In the genomic region with DNA sequence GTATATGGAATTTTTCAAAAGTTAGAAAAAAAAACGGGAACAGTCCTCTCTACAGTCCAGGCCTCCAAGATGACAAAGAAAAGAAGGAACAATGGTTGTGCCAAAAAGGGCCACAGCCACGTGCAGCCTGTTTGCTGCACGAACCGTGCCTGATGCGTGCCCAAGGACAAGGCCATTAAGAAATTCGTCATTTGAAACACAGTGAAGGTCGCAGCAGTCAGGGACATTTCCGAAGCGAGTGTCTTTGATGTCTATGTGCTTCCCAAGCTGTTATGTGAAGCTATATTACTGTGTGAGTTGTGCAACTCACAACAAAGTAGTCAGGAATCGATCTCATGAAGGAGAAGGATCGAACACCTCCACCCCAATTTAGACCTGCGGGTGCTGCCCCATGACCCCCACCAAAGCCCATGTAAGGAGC, we compare ENCODE assay signal across 1 cellular context.
TF ChIP-seq lines count a peak whose summit lies in the region.

No MANE protein-coding gene starts in this region.

TF ChIP-seq in HepG2, 621 proteins besides CTCF, POLR2A, EP300 and RAD21 (continued from another document and continues in another):
- TF ChIP-seq, protein P1, sequence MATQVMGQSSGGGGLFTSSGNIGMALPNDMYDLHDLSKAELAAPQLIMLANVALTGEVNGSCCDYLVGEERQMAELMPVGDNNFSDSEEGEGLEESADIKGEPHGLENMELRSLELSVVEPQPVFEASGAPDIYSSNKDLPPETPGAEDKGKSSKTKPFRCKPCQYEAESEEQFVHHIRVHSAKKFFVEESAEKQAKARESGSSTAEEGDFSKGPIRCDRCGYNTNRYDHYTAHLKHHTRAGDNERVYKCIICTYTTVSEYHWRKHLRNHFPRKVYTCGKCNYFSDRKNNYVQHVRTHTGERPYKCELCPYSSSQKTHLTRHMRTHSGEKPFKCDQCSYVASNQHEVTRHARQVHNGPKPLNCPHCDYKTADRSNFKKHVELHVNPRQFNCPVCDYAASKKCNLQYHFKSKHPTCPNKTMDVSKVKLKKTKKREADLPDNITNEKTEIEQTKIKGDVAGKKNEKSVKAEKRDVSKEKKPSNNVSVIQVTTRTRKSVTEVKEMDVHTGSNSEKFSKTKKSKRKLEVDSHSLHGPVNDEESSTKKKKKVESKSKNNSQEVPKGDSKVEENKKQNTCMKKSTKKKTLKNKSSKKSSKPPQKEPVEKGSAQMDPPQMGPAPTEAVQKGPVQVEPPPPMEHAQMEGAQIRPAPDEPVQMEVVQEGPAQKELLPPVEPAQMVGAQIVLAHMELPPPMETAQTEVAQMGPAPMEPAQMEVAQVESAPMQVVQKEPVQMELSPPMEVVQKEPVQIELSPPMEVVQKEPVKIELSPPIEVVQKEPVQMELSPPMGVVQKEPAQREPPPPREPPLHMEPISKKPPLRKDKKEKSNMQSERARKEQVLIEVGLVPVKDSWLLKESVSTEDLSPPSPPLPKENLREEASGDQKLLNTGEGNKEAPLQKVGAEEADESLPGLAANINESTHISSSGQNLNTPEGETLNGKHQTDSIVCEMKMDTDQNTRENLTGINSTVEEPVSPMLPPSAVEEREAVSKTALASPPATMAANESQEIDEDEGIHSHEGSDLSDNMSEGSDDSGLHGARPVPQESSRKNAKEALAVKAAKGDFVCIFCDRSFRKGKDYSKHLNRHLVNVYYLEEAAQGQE (IDR thresholded peaks at IDR 0.05; ENCODE audit: borderline replicate concordance in 1 of 2, low read depth in 1 of 2, low read length in 2 of 2), result no peak
- TF ChIP-seq ISL2 (CRISPR knock-in tag; IDR thresholded peaks at IDR 0.05) (peak; percentile 63), MAFK (conservative IDR thresholded peaks at IDR 0.05 in 1 of 2, IDR thresholded peaks at IDR 0.05 in 1 of 2; ENCODE audit: low read length in 2 of 2) (no peak), SOX6 (IDR thresholded peaks at IDR 0.05) (peak; percentile 98; the same call in 1 of the 2 replicates), SOX6 (CRISPR knock-in tag; IDR thresholded peaks at IDR 0.05) (peak; percentile 100), ZNF879 (CRISPR knock-in tag; IDR thresholded peaks at IDR 0.05) (no peak), DNMT1 (CRISPR knock-in tag; IDR thresholded peaks at IDR 0.05) (no peak), KMT2A (CRISPR knock-in tag; IDR thresholded peaks at IDR 0.05) (no peak), TBX3 (IDR thresholded peaks at IDR 0.05; ENCODE audit: borderline replicate concordance) (peak; percentile 50; the same call in 1 of the 2 replicates), HOXA3 (CRISPR knock-in tag; IDR thresholded peaks at IDR 0.05) (peak; percentile 47; the same call in 1 of the 2 replicates), FOXA1 (IDR thresholded peaks at IDR 0.05) (no peak), FOXA1 (CRISPR knock-in tag; IDR thresholded peaks at IDR 0.05) (0 out of 2 replicates have a peak, but pooled peaks have one; percentile 32), ZSCAN21 (CRISPR knock-in tag; IDR thresholded peaks at IDR 0.05; ENCODE audit: borderline replicate concordance) (no peak), CHD2 (IDR thresholded peaks at IDR 0.05; ENCODE audit: low read depth, low read length) (no peak), ZNF567 (CRISPR knock-in tag; IDR thresholded peaks at IDR 0.05; ENCODE audit: borderline replicate concordance) (no peak), STAT5B (CRISPR knock-in tag; IDR thresholded peaks at IDR 0.05) (no peak), ZMAT3 (CRISPR knock-in tag; conservative IDR thresholded peaks at IDR 0.05) (no peak), GATAD2A (CRISPR knock-in tag; IDR thresholded peaks at IDR 0.05) (peak; percentile 80), BRD4 (CRISPR knock-in tag; IDR thresholded peaks at IDR 0.05) (no peak), JUND (CRISPR knock-in tag; IDR thresholded peaks at IDR 0.05) (0 out of 2 replicates have a peak, but pooled peaks have one; percentile 12), ZNF749 (CRISPR knock-in tag; IDR thresholded peaks at IDR 0.05; ENCODE audit: borderline replicate concordance) (no peak), SATB2 (CRISPR knock-in tag; IDR thresholded peaks at IDR 0.05) (no peak), NR2F1 (CRISPR knock-in tag; IDR thresholded peaks at IDR 0.05) (peak; percentile 56 to 80; a peak in 3 of 4 replicates), ONECUT2 (CRISPR knock-in tag; IDR thresholded peaks at IDR 0.05) (peak; percentile 95), ZNF558 (CRISPR knock-in tag; IDR thresholded peaks at IDR 0.05; ENCODE audit: borderline replicate concordance) (no peak), NRL (CRISPR knock-in tag; IDR thresholded peaks at IDR 0.05; ENCODE audit: borderline replicate concordance) (no peak), ZNF776 (CRISPR knock-in tag; IDR thresholded peaks at IDR 0.05) (no peak), NR2C2 (CRISPR knock-in tag; IDR thresholded peaks at IDR 0.05; ENCODE audit: borderline replicate concordance) (peak; percentile 27; the same call in 1 of the 2 replicates), NFE2 (CRISPR knock-in tag; IDR thresholded peaks at IDR 0.05) (no peak), ZNF10 (CRISPR knock-in tag; IDR thresholded peaks at IDR 0.05; ENCODE audit: borderline replicate concordance, low read depth) (no peak), NCOA2 (CRISPR knock-in tag; IDR thresholded peaks at IDR 0.05) (peak; percentile 85), ZNF547 (CRISPR knock-in tag; IDR thresholded peaks at IDR 0.05) (no peak), NR1H2 (CRISPR knock-in tag; IDR thresholded peaks at IDR 0.05; ENCODE audit: borderline replicate concordance, low read depth) (no peak), ZSCAN30 (CRISPR knock-in tag; IDR thresholded peaks at IDR 0.05) (no peak), ZNF775 (CRISPR knock-in tag; IDR thresholded peaks at IDR 0.05; ENCODE audit: borderline replicate concordance) (no peak)
- TF ChIP-seq, protein P2, sequence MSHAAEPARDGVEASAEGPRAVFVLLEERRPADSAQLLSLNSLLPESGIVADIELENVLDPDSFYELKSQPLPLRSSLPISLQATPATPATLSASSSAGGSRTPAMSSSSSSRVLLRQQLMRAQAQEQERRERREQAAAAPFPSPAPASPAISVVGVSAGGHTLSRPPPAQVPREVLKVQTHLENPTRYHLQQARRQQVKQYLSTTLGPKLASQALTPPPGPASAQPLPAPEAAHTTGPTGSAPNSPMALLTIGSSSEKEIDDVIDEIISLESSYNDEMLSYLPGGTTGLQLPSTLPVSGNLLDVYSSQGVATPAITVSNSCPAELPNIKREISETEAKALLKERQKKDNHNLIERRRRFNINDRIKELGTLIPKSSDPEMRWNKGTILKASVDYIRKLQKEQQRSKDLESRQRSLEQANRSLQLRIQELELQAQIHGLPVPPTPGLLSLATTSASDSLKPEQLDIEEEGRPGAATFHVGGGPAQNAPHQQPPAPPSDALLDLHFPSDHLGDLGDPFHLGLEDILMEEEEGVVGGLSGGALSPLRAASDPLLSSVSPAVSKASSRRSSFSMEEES (CRISPR knock-in tag; IDR thresholded peaks at IDR 0.05), result peak; percentile 76
- TF ChIP-seq, protein P3, sequence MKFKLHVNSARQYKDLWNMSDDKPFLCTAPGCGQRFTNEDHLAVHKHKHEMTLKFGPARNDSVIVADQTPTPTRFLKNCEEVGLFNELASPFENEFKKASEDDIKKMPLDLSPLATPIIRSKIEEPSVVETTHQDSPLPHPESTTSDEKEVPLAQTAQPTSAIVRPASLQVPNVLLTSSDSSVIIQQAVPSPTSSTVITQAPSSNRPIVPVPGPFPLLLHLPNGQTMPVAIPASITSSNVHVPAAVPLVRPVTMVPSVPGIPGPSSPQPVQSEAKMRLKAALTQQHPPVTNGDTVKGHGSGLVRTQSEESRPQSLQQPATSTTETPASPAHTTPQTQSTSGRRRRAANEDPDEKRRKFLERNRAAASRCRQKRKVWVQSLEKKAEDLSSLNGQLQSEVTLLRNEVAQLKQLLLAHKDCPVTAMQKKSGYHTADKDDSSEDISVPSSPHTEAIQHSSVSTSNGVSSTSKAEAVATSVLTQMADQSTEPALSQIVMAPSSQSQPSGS (CRISPR knock-in tag; IDR thresholded peaks at IDR 0.05), result 0 out of 2 replicates have a peak, but pooled peaks have one; percentile 60
- TF ChIP-seq, protein P4, sequence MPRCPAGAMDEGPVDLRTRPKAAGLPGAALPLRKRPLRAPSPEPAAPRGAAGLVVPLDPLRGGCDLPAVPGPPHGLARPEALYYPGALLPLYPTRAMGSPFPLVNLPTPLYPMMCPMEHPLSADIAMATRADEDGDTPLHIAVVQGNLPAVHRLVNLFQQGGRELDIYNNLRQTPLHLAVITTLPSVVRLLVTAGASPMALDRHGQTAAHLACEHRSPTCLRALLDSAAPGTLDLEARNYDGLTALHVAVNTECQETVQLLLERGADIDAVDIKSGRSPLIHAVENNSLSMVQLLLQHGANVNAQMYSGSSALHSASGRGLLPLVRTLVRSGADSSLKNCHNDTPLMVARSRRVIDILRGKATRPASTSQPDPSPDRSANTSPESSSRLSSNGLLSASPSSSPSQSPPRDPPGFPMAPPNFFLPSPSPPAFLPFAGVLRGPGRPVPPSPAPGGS (CRISPR knock-in tag; IDR thresholded peaks at IDR 0.05), result no peak
- TF ChIP-seq, protein P5, sequence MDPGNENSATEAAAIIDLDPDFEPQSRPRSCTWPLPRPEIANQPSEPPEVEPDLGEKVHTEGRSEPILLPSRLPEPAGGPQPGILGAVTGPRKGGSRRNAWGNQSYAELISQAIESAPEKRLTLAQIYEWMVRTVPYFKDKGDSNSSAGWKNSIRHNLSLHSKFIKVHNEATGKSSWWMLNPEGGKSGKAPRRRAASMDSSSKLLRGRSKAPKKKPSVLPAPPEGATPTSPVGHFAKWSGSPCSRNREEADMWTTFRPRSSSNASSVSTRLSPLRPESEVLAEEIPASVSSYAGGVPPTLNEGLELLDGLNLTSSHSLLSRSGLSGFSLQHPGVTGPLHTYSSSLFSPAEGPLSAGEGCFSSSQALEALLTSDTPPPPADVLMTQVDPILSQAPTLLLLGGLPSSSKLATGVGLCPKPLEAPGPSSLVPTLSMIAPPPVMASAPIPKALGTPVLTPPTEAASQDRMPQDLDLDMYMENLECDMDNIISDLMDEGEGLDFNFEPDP (CRISPR knock-in tag; conservative IDR thresholded peaks at IDR 0.05), result no peak
- TF ChIP-seq, protein P6, sequence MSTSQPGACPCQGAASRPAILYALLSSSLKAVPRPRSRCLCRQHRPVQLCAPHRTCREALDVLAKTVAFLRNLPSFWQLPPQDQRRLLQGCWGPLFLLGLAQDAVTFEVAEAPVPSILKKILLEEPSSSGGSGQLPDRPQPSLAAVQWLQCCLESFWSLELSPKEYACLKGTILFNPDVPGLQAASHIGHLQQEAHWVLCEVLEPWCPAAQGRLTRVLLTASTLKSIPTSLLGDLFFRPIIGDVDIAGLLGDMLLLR (CRISPR knock-in tag; IDR thresholded peaks at IDR 0.05), result no peak
- TF ChIP-seq, protein P7, sequence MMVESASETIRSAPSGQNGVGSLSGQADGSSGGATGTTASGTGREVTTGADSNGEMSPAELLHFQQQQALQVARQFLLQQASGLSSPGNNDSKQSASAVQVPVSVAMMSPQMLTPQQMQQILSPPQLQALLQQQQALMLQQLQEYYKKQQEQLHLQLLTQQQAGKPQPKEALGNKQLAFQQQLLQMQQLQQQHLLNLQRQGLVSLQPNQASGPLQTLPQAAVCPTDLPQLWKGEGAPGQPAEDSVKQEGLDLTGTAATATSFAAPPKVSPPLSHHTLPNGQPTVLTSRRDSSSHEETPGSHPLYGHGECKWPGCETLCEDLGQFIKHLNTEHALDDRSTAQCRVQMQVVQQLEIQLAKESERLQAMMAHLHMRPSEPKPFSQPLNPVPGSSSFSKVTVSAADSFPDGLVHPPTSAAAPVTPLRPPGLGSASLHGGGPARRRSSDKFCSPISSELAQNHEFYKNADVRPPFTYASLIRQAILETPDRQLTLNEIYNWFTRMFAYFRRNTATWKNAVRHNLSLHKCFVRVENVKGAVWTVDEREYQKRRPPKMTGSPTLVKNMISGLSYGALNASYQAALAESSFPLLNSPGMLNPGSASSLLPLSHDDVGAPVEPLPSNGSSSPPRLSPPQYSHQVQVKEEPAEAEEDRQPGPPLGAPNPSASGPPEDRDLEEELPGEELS (CRISPR knock-in tag; IDR thresholded peaks at IDR 0.05), result peak; percentile 74
- TF ChIP-seq, protein P8, sequence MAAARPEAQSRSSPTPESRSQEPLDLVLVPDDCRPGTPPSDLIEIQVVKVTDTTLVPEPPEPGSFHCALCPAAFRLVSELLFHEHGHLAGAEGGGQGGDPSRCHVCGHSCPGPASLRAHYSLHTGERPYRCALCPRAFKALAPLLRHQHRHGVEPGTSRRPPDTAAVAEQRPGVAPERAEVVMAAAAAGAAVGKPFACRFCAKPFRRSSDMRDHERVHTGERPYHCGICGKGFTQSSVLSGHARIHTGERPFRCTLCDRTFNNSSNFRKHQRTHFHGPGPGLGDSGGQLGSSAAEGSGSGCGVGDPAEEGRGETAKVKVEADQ (CRISPR knock-in tag; IDR thresholded peaks at IDR 0.05; ENCODE audit: borderline replicate concordance), result no peak
- TF ChIP-seq, protein P9, sequence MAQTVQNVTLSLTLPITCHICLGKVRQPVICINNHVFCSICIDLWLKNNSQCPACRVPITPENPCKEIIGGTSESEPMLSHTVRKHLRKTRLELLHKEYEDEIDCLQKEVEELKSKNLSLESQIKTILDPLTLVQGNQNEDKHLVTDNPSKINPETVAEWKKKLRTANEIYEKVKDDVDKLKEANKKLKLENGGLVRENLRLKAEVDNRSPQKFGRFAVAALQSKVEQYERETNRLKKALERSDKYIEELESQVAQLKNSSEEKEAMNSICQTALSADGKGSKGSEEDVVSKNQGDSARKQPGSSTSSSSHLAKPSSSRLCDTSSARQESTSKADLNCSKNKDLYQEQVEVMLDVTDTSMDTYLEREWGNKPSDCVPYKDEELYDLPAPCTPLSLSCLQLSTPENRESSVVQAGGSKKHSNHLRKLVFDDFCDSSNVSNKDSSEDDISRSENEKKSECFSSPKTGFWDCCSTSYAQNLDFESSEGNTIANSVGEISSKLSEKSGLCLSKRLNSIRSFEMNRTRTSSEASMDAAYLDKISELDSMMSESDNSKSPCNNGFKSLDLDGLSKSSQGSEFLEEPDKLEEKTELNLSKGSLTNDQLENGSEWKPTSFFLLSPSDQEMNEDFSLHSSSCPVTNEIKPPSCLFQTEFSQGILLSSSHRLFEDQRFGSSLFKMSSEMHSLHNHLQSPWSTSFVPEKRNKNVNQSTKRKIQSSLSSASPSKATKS (CRISPR knock-in tag; IDR thresholded peaks at IDR 0.05), result no peak
- TF ChIP-seq, protein P10, sequence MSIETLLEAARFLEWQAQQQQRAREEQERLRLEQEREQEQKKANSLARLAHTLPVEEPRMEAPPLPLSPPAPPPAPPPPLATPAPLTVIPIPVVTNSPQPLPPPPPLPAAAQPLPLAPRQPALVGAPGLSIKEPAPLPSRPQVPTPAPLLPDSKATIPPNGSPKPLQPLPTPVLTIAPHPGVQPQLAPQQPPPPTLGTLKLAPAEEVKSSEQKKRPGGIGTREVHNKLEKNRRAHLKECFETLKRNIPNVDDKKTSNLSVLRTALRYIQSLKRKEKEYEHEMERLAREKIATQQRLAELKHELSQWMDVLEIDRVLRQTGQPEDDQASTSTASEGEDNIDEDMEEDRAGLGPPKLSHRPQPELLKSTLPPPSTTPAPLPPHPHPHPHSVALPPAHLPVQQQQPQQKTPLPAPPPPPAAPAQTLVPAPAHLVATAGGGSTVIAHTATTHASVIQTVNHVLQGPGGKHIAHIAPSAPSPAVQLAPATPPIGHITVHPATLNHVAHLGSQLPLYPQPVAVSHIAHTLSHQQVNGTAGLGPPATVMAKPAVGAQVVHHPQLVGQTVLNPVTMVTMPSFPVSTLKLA (IDR thresholded peaks at IDR 0.05), result peak; percentile 71
- TF ChIP-seq, protein P11, sequence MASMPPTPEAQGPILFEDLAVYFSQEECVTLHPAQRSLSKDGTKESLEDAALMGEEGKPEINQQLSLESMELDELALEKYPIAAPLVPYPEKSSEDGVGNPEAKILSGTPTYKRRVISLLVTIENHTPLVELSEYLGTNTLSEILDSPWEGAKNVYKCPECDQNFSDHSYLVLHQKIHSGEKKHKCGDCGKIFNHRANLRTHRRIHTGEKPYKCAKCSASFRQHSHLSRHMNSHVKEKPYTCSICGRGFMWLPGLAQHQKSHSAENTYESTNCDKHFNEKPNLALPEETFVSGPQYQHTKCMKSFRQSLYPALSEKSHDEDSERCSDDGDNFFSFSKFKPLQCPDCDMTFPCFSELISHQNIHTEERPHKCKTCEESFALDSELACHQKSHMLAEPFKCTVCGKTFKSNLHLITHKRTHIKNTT (CRISPR knock-in tag; IDR thresholded peaks at IDR 0.05), result no peak
